In genomic region chr2:26812731-26813130, GRCh38 we compare ENCODE assay signal across 22 cellular contexts. TPM values are rescaled to one million over a fixed set of nuclear protein-coding genes. Genes with fewer than 3 reads are reported as not detected.
"Had no signal": no experiment of that assay in that cellular context is flagged by ENCODE, and none has a peak within 500 bp of the region (broad histone marks: within the 10 kb centered on the region; RNA-seq: fewer than 3 reads in every experiment).

No MANE protein-coding gene starts in this region.

- H3K36me3 ChIP-seq: MG63, SJSA1 had no signal

- DNase-seq: IMR-90, Karpas-422, KG1, MG63, NCI-H1092 treated with DMSO at 0.1 percent for 48 hours, NCI-H1436, NCI-H187, NCI-H2029, NCI-H2081 treated with DMSO at 0.1 percent for 48 hours, NCI-H2171, NCI-H226, NCI-H446, NCI-H510A, NCI-H524 treated with DMSO at 0.1 percent for 48 hours, NCI-H69, NCI-H774, Right ventricle myocardium superior, RPMI8226, SIG-M5, SK-N-SH had no signal

- H3K9ac ChIP-seq: SK-N-SH had no signal

- H3K4me2 ChIP-seq: SK-N-SH had no signal

- H3K4me3 ChIP-seq: MG63, SJSA1 had no signal

- H3K9me3 ChIP-seq: MG63, SJSA1, SK-N-SH had no signal

- H3K4me1 ChIP-seq: SJSA1 had no signal

- H3K27me3 ChIP-seq: MG63 had no signal

- H3K27ac ChIP-seq: SJSA1 had no signal

RNA-seq across cellular contexts. Expression of gene DPYSL5, which starts 35.2 kb away (rescaled TPM):
- total RNA-seq: HepG2, IMR-90, Right ventricle myocardium superior, SJSA1 had no signal
